In genomic region chr11:117676501-117676900, GRCh38 we compare ENCODE assay signal across 2 cellular contexts.
TF ChIP-seq lines count a peak whose summit lies in the region.

No MANE protein-coding gene starts in this region.

TF ChIP-seq in SK-N-SH, 30 proteins besides CTCF, POLR2A, EP300 and RAD21:
- TF ChIP-seq, protein P1, sequence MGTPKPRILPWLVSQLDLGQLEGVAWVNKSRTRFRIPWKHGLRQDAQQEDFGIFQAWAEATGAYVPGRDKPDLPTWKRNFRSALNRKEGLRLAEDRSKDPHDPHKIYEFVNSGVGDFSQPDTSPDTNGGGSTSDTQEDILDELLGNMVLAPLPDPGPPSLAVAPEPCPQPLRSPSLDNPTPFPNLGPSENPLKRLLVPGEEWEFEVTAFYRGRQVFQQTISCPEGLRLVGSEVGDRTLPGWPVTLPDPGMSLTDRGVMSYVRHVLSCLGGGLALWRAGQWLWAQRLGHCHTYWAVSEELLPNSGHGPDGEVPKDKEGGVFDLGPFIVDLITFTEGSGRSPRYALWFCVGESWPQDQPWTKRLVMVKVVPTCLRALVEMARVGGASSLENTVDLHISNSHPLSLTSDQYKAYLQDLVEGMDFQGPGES (IDR thresholded peaks at IDR 0.05; ENCODE audit: low read depth, low read length), result no peak
- TF ChIP-seq GATA2 (CRISPR knock-in tag; IDR thresholded peaks at IDR 0.05), result peak; percentile 39; the same call in 1 of the 2 replicates
- TF ChIP-seq SIN3A (IDR thresholded peaks at IDR 0.05; ENCODE audit: borderline replicate concordance, low read depth, low read length), result no peak
- TF ChIP-seq REST (IDR thresholded peaks at IDR 0.05; ENCODE audit: low read depth, low read length), result no peak

TF ChIP-seq in SK-N-SH treated with all-trans-retinoic acid at 6 μM for 48 hours, 23 proteins besides CTCF, POLR2A, EP300 and RAD21 (continued from another document):
- no peak for TF ChIP-seq CREB5 (CRISPR knock-in tag; IDR thresholded peaks at IDR 0.05; ENCODE audit: low read depth)
- no peak for TF ChIP-seq ISL1 (CRISPR knock-in tag; IDR thresholded peaks at IDR 0.05)
- no peak for TF ChIP-seq ZFP3 (CRISPR knock-in tag; IDR thresholded peaks at IDR 0.05)
- no peak for TF ChIP-seq TOX (CRISPR knock-in tag; IDR thresholded peaks at IDR 0.05; ENCODE audit: borderline replicate concordance)
- no peak for TF ChIP-seq TSHZ2 (CRISPR knock-in tag; IDR thresholded peaks at IDR 0.05)
- TF ChIP-seq TCF4 (CRISPR knock-in tag; IDR thresholded peaks at IDR 0.05; ENCODE audit: borderline replicate concordance), result no peak
